Comparison of ENCODE assay signal across 18 cellular contexts in genomic region chr4:183287677-183288076, GRCh38. TPM values are rescaled to one million over a fixed set of nuclear protein-coding genes. Genes with fewer than 3 reads are reported as not detected.
DNase-seq lines count a peak whose midpoint lies in the region; ATAC-seq, FAIRE-seq and TF ChIP-seq lines count a peak whose summit lies in the region.
"Had no signal": no experiment of that assay in that cellular context is flagged by ENCODE, and none has a peak within 500 bp of the region (broad histone marks: within the 10 kb centered on the region; RNA-seq: fewer than 3 reads in every experiment).

No MANE protein-coding gene starts in this region.

- DNase-seq in RCC 7860 (ENCODE audit: low spot score) (peak; percentile 4), foreskin fibroblast (no peak), ascending aorta (ENCODE audit: low spot score in 2 of 2) (no peak)
- no peak for DNase-seq in stimulated activated naive CD8-positive, alpha-beta T cell treated with anti-CD3 and anti-CD28 coated beads, Interleukin-15, Interleukin-2, amounts not matched to agents 100 U/mL and 50 U/mL, for 24 hours
- DNase-seq in activated naive CD8-positive, alpha-beta T cell treated with anti-CD3 and anti-CD28 coated beads, Interleukin-2, amount 50 U/mL, for 24 hours = no peak
- DNase-seq: activated CD8-positive, alpha-beta T cell treated with anti-CD3 and anti-CD28 coated beads for 36 hours; activated naive CD4-positive, alpha-beta T cell treated with Interleukin-2 at 50 U/mL for 16 hours; esophagus squamous epithelium; NCI-H187; upper lobe of left lung had no signal

- no peaks in the 10 kb centered on the region for H3K27me3 Mint-ChIP-seq in activated naive CD8-positive, alpha-beta T cell treated with anti-CD3 and anti-CD28 coated beads, Interleukin-2, amount 50 U/mL, for 24 hours

- H3K27ac Mint-ChIP-seq in activated naive CD8-positive, alpha-beta T cell treated with anti-CD3 and anti-CD28 coated beads, Interleukin-2, amount 50 U/mL, for 24 hours = no peak overlapping the region
- H3K27ac Mint-ChIP-seq: activated CD8-positive, alpha-beta T cell treated with anti-CD3 and anti-CD28 coated beads for 36 hours had no signal

- H3K4me3 Mint-ChIP-seq in activated naive CD8-positive, alpha-beta T cell treated with anti-CD3 and anti-CD28 coated beads, Interleukin-2, amount 50 U/mL, for 24 hours = no peak overlapping the region
- H3K4me3 Mint-ChIP-seq: activated CD8-positive, alpha-beta T cell treated with anti-CD3 and anti-CD28 coated beads for 36 hours had no signal

- H3K27ac ChIP-seq in ascending aorta = no peak overlapping the region
- H3K27ac ChIP-seq: esophagus squamous epithelium, skin epidermis, upper lobe of left lung had no signal

- H3K36me3 Mint-ChIP-seq in activated naive CD8-positive, alpha-beta T cell treated with anti-CD3 and anti-CD28 coated beads, Interleukin-2, amount 50 U/mL, for 24 hours (ENCODE audit: low read depth) = peaks cover 2% of the 10 kb centered on the region

- H3K4me3 ChIP-seq in foreskin fibroblast (ENCODE audit: low read depth in 1 of 2, low read length in 2 of 2) = no peak overlapping the region
- no peak overlapping the region for H3K4me3 ChIP-seq in ascending aorta
- H3K4me3 ChIP-seq: esophagus squamous epithelium, K562, skin epidermis, upper lobe of left lung had no signal

- H3K4me1 Mint-ChIP-seq in activated naive CD8-positive, alpha-beta T cell treated with anti-CD3 and anti-CD28 coated beads, Interleukin-2, amount 50 U/mL, for 24 hours = no peaks in the 10 kb centered on the region

- intact Hi-C loops in ascending aorta (cut with DNase I) = no loop called here

- no peaks in the 10 kb centered on the region for H3K4me1 ChIP-seq in ascending aorta
- H3K4me1 ChIP-seq: esophagus squamous epithelium, upper lobe of left lung had no signal

- H3K9me3 ChIP-seq in ascending aorta = no peaks in the 10 kb centered on the region
- H3K9me3 ChIP-seq: esophagus squamous epithelium, upper lobe of left lung had no signal

- peaks cover 46 to 74% of the 10 kb centered on the region in 2 donors for H3K36me3 ChIP-seq in ascending aorta

- ATAC-seq in GM18517 (IDR thresholded peaks at IDR 0.05; ENCODE audit: unreplicated experiment) (peak; percentile 79), GM21367 (IDR thresholded peaks at IDR 0.05; ENCODE audit: unreplicated experiment) (peak; percentile 56), HG02981 (IDR thresholded peaks at IDR 0.05; ENCODE audit: unreplicated experiment) (peak; percentile 84)
- ATAC-seq in stimulated activated naive CD8-positive, alpha-beta T cell treated with anti-CD3 and anti-CD28 coated beads, Interleukin-15, Interleukin-2, amounts not matched to agents 100 U/mL and 50 U/mL, for 24 hours = no peak
- no peak for ATAC-seq in activated naive CD8-positive, alpha-beta T cell treated with anti-CD3 and anti-CD28 coated beads, Interleukin-2, amount 50 U/mL, for 24 hours
- ATAC-seq: activated CD8-positive, alpha-beta T cell treated with anti-CD3 and anti-CD28 coated beads for 36 hours; K562 had no signal

- no peak for FAIRE-seq in RCC 7860 (lab: Jason Lieb, UNC)
- FAIRE-seq: H1, K562 had no signal

- H3K27me3 ChIP-seq in ascending aorta = no peaks in the 10 kb centered on the region
- H3K27me3 ChIP-seq: esophagus squamous epithelium, upper lobe of left lung had no signal

- TF ChIP-seq CTCF in foreskin fibroblast (IDR thresholded peaks at IDR 0.05; ENCODE audit: low read depth, low read length) (no peak), ascending aorta (IDR thresholded peaks at IDR 0.05) (no peak)

- no peaks in the 10 kb centered on the region for H3K9me3 Mint-ChIP-seq in activated naive CD8-positive, alpha-beta T cell treated with anti-CD3 and anti-CD28 coated beads, Interleukin-2, amount 50 U/mL, for 24 hours
- H3K9me3 Mint-ChIP-seq: activated CD8-positive, alpha-beta T cell treated with anti-CD3 and anti-CD28 coated beads for 36 hours had no signal

RNA-seq across cellular contexts. Expression of gene CLDN22, which starts 32.4 kb away (rescaled TPM):
- total RNA-seq in ascending aorta = not detected
- total RNA-seq: activated CD8-positive, alpha-beta T cell treated with anti-CD3 and anti-CD28 coated beads for 36 hours; G401; H1; K562; T-helper 1 cell treated with Interleukin-12 subunit alpha and Interleukin-12 subunit beta and Interleukin-4 antibody, amounts not matched to agents 30 ng/mL and 1 ng/mL, for 36 hours had no signal

RNA-seq across cellular contexts. Expression of gene CLDN24, which starts 34.5 kb away (rescaled TPM):
- total RNA-seq in ascending aorta = not detected
- total RNA-seq: activated CD8-positive, alpha-beta T cell treated with anti-CD3 and anti-CD28 coated beads for 36 hours; esophagus squamous epithelium; G401; H1; K562; T-helper 1 cell treated with Interleukin-12 subunit alpha and Interleukin-12 subunit beta and Interleukin-4 antibody, amounts not matched to agents 30 ng/mL and 1 ng/mL, for 36 hours; upper lobe of left lung had no signal

Comparison
In these comparisons a context has a peak if more than half of its experiments do, and no peak if none do; other contexts are left out.
1. ATAC-seq: peak in GM18517 (single experiment), GM21367 (single experiment) and HG02981 (single experiment); none in stimulated activated naive CD8-positive, alpha-beta T cell treated with anti-CD3 and anti-CD28 coated beads, Interleukin-15, Interleukin-2, amounts not matched to agents 100 U/mL and 50 U/mL, for 24 hours (single experiment) and activated naive CD8-positive, alpha-beta T cell treated with anti-CD3 and anti-CD28 coated beads, Interleukin-2, amount 50 U/mL, for 24 hours (single experiment).